In genomic region chr17:67785526-67785925, GRCh38 we compare ENCODE assay signal across 8 cellular contexts.
"Had no signal": no experiment of that assay in that cellular context is flagged by ENCODE, and none has a peak within 500 bp of the region (broad histone marks: within the 10 kb centered on the region; RNA-seq: fewer than 3 reads in every experiment).

No MANE protein-coding gene starts in this region.

- ATAC-seq: GM23338, HepG2 had no signal

- H3K4me3 ChIP-seq: GM23338 had no signal

- H3K27ac Mint-ChIP-seq: GM23338, H9, HFFc6, IgD-negative memory B cell had no signal

- DNase-seq: H9, HCEC 1CT, HFFc6, KG1 had no signal

- H3K4me2 ChIP-seq: GM23338 had no signal

- H3K27ac ChIP-seq: HL-60 had no signal

- H3K4me3 Mint-ChIP-seq: GM23338, H9, HFFc6, IgD-negative memory B cell had no signal

- H3K9me3 Mint-ChIP-seq: GM23338, H9, HFFc6, IgD-negative memory B cell had no signal

- H3K4me1 Mint-ChIP-seq: GM23338, H9, IgD-negative memory B cell had no signal
